ENCODE assay signal across 8 cellular contexts in genomic region chr7:100852048-100852872, GRCh38. TPM values are rescaled to one million over a fixed set of nuclear protein-coding genes. Genes with fewer than 3 reads are reported as not detected.
DNase-seq lines count a peak whose midpoint lies in the region; ATAC-seq, FAIRE-seq and TF ChIP-seq lines count a peak whose summit lies in the region.

A gene with protein sequence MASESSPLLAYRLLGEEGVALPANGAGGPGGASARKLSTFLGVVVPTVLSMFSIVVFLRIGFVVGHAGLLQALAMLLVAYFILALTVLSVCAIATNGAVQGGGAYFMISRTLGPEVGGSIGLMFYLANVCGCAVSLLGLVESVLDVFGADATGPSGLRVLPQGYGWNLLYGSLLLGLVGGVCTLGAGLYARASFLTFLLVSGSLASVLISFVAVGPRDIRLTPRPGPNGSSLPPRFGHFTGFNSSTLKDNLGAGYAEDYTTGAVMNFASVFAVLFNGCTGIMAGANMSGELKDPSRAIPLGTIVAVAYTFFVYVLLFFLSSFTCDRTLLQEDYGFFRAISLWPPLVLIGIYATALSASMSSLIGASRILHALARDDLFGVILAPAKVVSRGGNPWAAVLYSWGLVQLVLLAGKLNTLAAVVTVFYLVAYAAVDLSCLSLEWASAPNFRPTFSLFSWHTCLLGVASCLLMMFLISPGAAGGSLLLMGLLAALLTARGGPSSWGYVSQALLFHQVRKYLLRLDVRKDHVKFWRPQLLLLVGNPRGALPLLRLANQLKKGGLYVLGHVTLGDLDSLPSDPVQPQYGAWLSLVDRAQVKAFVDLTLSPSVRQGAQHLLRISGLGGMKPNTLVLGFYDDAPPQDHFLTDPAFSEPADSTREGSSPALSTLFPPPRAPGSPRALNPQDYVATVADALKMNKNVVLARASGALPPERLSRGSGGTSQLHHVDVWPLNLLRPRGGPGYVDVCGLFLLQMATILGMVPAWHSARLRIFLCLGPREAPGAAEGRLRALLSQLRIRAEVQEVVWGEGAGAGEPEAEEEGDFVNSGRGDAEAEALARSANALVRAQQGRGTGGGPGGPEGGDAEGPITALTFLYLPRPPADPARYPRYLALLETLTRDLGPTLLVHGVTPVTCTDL (plus strand): TSS chr7:100852713. CDS start chr7:100854198, 1,485 bp downstream.

- ATAC-seq in HG02884 (IDR thresholded peaks at IDR 0.05; ENCODE audit: unreplicated experiment), result peak; percentile 93

- H4K20me1 ChIP-seq in astrocyte (ENCODE audit: insufficient read depth, low read length), result peaks cover 11% of the 10 kb centered on the region

- H2AFZ ChIP-seq in astrocyte (ENCODE audit: low read depth, low read length), result peak within 1 kb of the TSS; percentile 92

- intact Hi-C loops in vagina (cut with DNase I), result loop anchor here (5.0 kb wide), 2 partner anchors 55 to 145 kb away; partner anchors contain the start of gene POP7

- H3K9me3 Mint-ChIP-seq in astrocyte (ENCODE audit: unreplicated experiment), result no peaks in the 10 kb centered on the region

- no peaks in the 10 kb centered on the region for H3K27me3 ChIP-seq in astrocyte (ENCODE audit: insufficient read depth, low read length)
- H3K27me3 ChIP-seq in rectal smooth muscle tissue (ENCODE audit: control insufficient read depth, insufficient read depth, low read length), result no peaks in the 10 kb centered on the region
- H3K27me3 ChIP-seq in vagina, result no peaks in the 10 kb centered on the region

- peak within 1 kb of the TSS; percentile 90 for H3K4me3 Mint-ChIP-seq in astrocyte (ENCODE audit: unreplicated experiment)

- TF ChIP-seq CTCF in astrocyte (IDR thresholded peaks at IDR 0.05; ENCODE audit: insufficient read depth, low read depth, low read length) (peak; percentile 76), vagina (IDR thresholded peaks at IDR 0.05) (peak; percentile 74 to 99 (median 93))

- FAIRE-seq in GM12892 (lab: Jason Lieb, UNC) (peak; percentile 96), astrocyte (lab: Jason Lieb, UNC) (peak; percentile 17)

- peaks cover 11% of the 10 kb centered on the region for H3K4me1 ChIP-seq in astrocyte (ENCODE audit: insufficient read depth, low read length)
- peaks cover 7% of the 10 kb centered on the region for H3K4me1 ChIP-seq in rectal smooth muscle tissue (ENCODE audit: control insufficient read depth, insufficient read depth, low read length)
- H3K4me1 ChIP-seq in vagina, result peaks cover 28% of the 10 kb centered on the region

- H3K9ac ChIP-seq in astrocyte (ENCODE audit: low read length), result peak within 1 kb of the TSS; percentile 86
- peak within 1 kb of the TSS; percentile 56 for H3K9ac ChIP-seq in rectal smooth muscle tissue (ENCODE audit: low read length)

- H3K27me3 Mint-ChIP-seq in astrocyte (ENCODE audit: low read depth, unreplicated experiment), result no peaks in the 10 kb centered on the region

- H3K36me3 ChIP-seq in astrocyte (ENCODE audit: insufficient read depth, low read length), result no peaks in the 10 kb centered on the region
- peaks cover 3% of the 10 kb centered on the region for H3K36me3 ChIP-seq in rectal smooth muscle tissue (ENCODE audit: control insufficient read depth, insufficient read depth, low read length)
- H3K36me3 ChIP-seq in vagina, result no peaks in the 10 kb centered on the region

- H3K4me1 Mint-ChIP-seq in astrocyte (ENCODE audit: low read depth, unreplicated experiment), result peaks cover 4% of the 10 kb centered on the region

- TF ChIP-seq POLR2A in GM12892 (IDR thresholded peaks at IDR 0.05; ENCODE audit: low read depth, low read length) (peak; percentile 30; the same call in 1 of the 2 replicates), vagina (IDR thresholded peaks at IDR 0.05) (peak in 1 of 2 donors; percentile 38)

- H3K27ac Mint-ChIP-seq in astrocyte (ENCODE audit: unreplicated experiment), result peak within 1 kb of the TSS; percentile 77

- H3K9me3 ChIP-seq in astrocyte (ENCODE audit: insufficient read depth, low read depth, low read length), result no peaks in the 10 kb centered on the region
- H3K9me3 ChIP-seq in vagina, result no peaks in the 10 kb centered on the region

- peak within 1 kb of the TSS; percentile 100 for H3K4me2 ChIP-seq in astrocyte (ENCODE audit: low read length)

- H3K79me2 ChIP-seq in astrocyte (ENCODE audit: insufficient read depth, low read length), result peaks cover 16% of the 10 kb centered on the region

- no peaks in the 10 kb centered on the region for H3K36me3 Mint-ChIP-seq in astrocyte (ENCODE audit: low read depth, unreplicated experiment)

- H3K4me3 ChIP-seq in astrocyte (ENCODE audit: insufficient read depth, low read depth, low read length) (peak within 1 kb of the TSS; percentile 73), rectal smooth muscle tissue (ENCODE audit: low read length) (peak within 1 kb of the TSS; percentile 73), vagina (peak within 1 kb of the TSS; percentile 58 to 67)

- peak; percentile 97 for DNase-seq in GM12892 (ENCODE audit: insufficient read length)
- peak; percentile 54 for DNase-seq in NCI-H187 treated with DMSO at 0.1 percent for 48 hours (lab: John Stamatoyannopoulos, UW)
- peak; percentile 80 for DNase-seq in T-helper 22 cell (ENCODE audit: low read depth)
- DNase-seq in astrocyte (ENCODE audit: low read depth), result peak; percentile 71
- DNase-seq in hepatic stellate cell (ENCODE audit: low spot score), result peak; percentile 99
- DNase-seq in vagina (ENCODE audit: extremely low spot score in 2 of 2), result no peak

- H3K27ac ChIP-seq in astrocyte (ENCODE audit: low read depth, low read length) (no peak within 1 kb of the TSS), rectal smooth muscle tissue (ENCODE audit: low read depth, low read length) (peak within 1 kb of the TSS; percentile 44), vagina (peak within 1 kb of the TSS; percentile 7)

RNA-seq across cellular contexts. Expression of the gene that starts here (rescaled TPM):
- 8.4 TPM for polyA plus RNA-seq in GM12892 (2012; ENCODE audit: missing spikeins)
- total RNA-seq in astrocyte (26.7 and 30.5 TPM in 2 replicates), vagina (15.7 TPM)

Comparison
In these comparisons a context has a peak if more than half of its experiments do, and no peak if none do; other contexts are left out.
1. DNase-seq: peak in GM12892 (single experiment), NCI-H187 treated with DMSO at 0.1 percent for 48 hours (single experiment), T-helper 22 cell (single experiment), astrocyte (single experiment) and hepatic stellate cell (single experiment); none in vagina (0 of 2).
2. Peak in every context shown above with its lines, with median percentiles within 50 percentile points of each other: H3K4me3 ChIP-seq.